Comparison of ENCODE assay signal across 1 cellular context in genomic region chr7:23474829-23475578, GRCh38.
TF ChIP-seq lines count a peak whose summit lies in the region.

No MANE protein-coding gene starts in this region.

TF ChIP-seq in IMR-90, 13 proteins besides CTCF, POLR2A, EP300 and RAD21:
- TF ChIP-seq ELK1 (IDR thresholded peaks at IDR 0.05; ENCODE audit: borderline replicate concordance, low read depth, low read length) (no peak), FOS (IDR thresholded peaks at IDR 0.05; ENCODE audit: low read depth, low read length) (no peak), MAFK (IDR thresholded peaks at IDR 0.05; ENCODE audit: low read depth, low read length) (no peak), NFE2L2 (IDR thresholded peaks at IDR 0.05; ENCODE audit: low read depth, low read length) (no peak), CEBPB (IDR thresholded peaks at IDR 0.05; ENCODE audit: low read depth, low read length) (no peak), MXI1 (IDR thresholded peaks at IDR 0.05; ENCODE audit: borderline replicate concordance, low read depth, low read length) (no peak), SMC3 (IDR thresholded peaks at IDR 0.05; ENCODE audit: low read depth, low read length) (no peak), CHD1 (IDR thresholded peaks at IDR 0.05; ENCODE audit: low read depth, low read length) (no peak), RFX5 (IDR thresholded peaks at IDR 0.05; ENCODE audit: low read depth, low read length) (no peak), BHLHE40 (IDR thresholded peaks at IDR 0.05; ENCODE audit: low read depth, low read length) (no peak), MAZ (IDR thresholded peaks at IDR 0.05; ENCODE audit: borderline replicate concordance, low read depth, low read length) (no peak), RCOR1 (IDR thresholded peaks at IDR 0.05; ENCODE audit: insufficient replicate concordance, low read length) (no peak), USF2 (IDR thresholded peaks at IDR 0.05; ENCODE audit: low read depth, low read length) (no peak)
